ENCODE assay signal across 9 cellular contexts in the genomic region with DNA sequence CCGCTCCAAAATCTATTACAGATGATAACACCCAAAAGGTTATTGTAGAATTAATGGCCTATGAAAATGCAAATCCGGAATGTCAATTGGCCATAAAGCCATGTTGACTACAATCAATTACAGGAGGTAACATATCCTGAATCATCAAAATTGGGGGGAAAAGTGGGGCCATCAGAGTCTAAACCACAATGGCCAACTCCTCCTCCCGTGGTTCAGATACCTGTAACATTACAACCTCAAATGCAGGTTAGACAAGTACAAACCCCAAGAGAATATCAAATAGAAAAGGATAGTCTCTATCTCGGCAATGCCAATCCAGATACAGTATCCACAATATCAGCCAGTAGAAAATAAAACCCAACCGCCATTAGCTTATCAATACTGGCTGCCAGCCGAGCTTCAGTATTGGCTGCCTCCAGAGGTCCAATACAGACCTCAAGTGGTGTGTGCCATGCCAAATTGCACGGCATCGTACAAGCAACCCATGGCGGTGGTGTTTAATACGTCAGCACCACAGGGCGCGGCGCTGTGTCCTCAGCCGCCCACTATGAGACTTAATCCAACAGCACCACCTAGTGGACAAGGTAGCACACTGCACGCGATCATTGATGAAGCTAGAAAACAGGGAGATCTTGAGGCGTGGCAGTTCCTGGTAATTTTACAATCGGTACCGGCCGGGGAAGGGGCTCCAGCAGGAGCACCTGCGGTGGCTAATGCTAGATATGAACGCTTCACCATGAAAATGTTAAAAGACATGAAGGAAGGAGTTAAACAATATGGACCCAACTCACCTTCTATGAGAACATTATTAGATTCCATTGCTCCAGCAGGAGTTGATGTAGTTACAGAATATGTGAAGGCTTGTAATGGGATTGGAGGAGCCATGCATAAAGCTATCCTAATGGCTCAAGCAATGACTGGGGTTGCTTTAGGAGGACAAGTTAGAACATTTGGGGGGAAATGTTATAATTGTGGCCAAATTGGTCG. TPM values are rescaled to one million over a fixed set of nuclear protein-coding genes. Genes with fewer than 3 reads are reported as not detected.
DNase-seq lines count a peak whose midpoint lies in the region; ATAC-seq, FAIRE-seq and TF ChIP-seq lines count a peak whose summit lies in the region.
"Had no signal": no experiment of that assay in that cellular context is flagged by ENCODE, and none has a peak within 500 bp of the region (broad histone marks: within the 10 kb centered on the region; RNA-seq: fewer than 3 reads in every experiment).

No MANE protein-coding gene starts in this region.

- no peaks in the 10 kb centered on the region for H3K27me3 ChIP-seq in Caco-2 (replicated peaks; ENCODE audit: control insufficient read depth, insufficient read depth, low read length)
- no peaks in the 10 kb centered on the region for H3K27me3 ChIP-seq in mammary epithelial cell (ENCODE audit: insufficient read depth, low read length)

- CTCF ChIA-PET in Caco-2 (lab: Charles Lee): interaction anchor here (0.5 to 1.9 kb wide), 18 partner anchors 9 to 1327 kb away, joined by 3 to 15 read pairs (median 4); a partner anchor contains a TSS
- CTCF ChIA-PET in mammary epithelial cell (lab: Charles Lee; ENCODE audit: low non-redundant PET): interaction anchor here (0.5 to 0.6 kb wide), 4 partner anchors 16 to 241 kb away, joined by 3 to 6 read pairs (median 4); no protein-coding TSS in a partner anchor

- ATAC-seq in HG02759 (IDR thresholded peaks at IDR 0.05; ENCODE audit: unreplicated experiment) (peak; percentile 64), HG03097 (IDR thresholded peaks at IDR 0.05; ENCODE audit: low FRiP score, unreplicated experiment) (no peak)

- BruUV-seq in Caco-2 (replicated peaks; lab: Mats Ljungman, UMichigan) (no TSS peak), mammary epithelial cell (replicated peaks; lab: Mats Ljungman, UMichigan) (no TSS peak)

- H3K36me3 ChIP-seq in Caco-2 (ENCODE audit: control insufficient read depth, insufficient read depth, low read length): no peaks in the 10 kb centered on the region
- H3K36me3 ChIP-seq in mammary epithelial cell (ENCODE audit: insufficient read depth, low read length): no peaks in the 10 kb centered on the region
- H3K36me3 ChIP-seq in kidney (ENCODE audit: control insufficient read depth in 1 of 2, insufficient read depth in 2 of 2, low read length in 2 of 2): peaks cover 6 to 11% of the 10 kb centered on the region in 2 donors

- H3K4me3 Mint-ChIP-seq in Caco-2 (ENCODE audit: unreplicated experiment): peak overlapping the region; percentile 44

- in situ Hi-C loops in mammary epithelial cell (cut with MboI; ENCODE audit: low sequenced_read_pairs in 2 of 2): no loop called here

- H3K4me1 Mint-ChIP-seq in Caco-2 (ENCODE audit: low read depth, unreplicated experiment): no peaks in the 10 kb centered on the region

- H3K4me3 ChIP-seq in Caco-2 (ENCODE audit: low read depth, low read length) (no peak overlapping the region), mammary epithelial cell (replicated peaks in 1 of 3; ENCODE audit: insufficient read depth in 1 of 3, low read depth in 2 of 3, low read length in 3 of 3) (peak overlapping the region in 1 of 3 experiments; percentile 12), kidney (ENCODE audit: low read length in 2 of 2) (peak overlapping the region; percentile 26 to 39)

- H4K20me1 ChIP-seq in mammary epithelial cell (ENCODE audit: insufficient read depth, low read length): no peaks in the 10 kb centered on the region

- no peak for FAIRE-seq in kidney (lab: Jason Lieb, UNC)

- H3K9me3 Mint-ChIP-seq in Caco-2 (ENCODE audit: unreplicated experiment): no peaks in the 10 kb centered on the region

- DNase-seq in Caco-2 (peak; percentile 77 to 83), NCI-H345 treated with DMSO at 0.1 percent for 48 hours (lab: John Stamatoyannopoulos, UW; ENCODE audit: unreplicated experiment) (peak; percentile 87), mammary epithelial cell (peak; percentile 78), kidney (peak; percentile 91)
- DNase-seq in activated CD4-positive, CD25-positive, alpha-beta regulatory T cell (lab: John Stamatoyannopoulos, UW): peak; percentile 67 to 77 (median 72)
- DNase-seq in stimulated activated CD4-positive, alpha-beta T cell treated with anti-CD3 and anti-CD28 coated beads, Interleukin-15, amount 100 ng/mL, for 24 hours: peak; percentile 92

- H3K4me2 ChIP-seq in mammary epithelial cell (ENCODE audit: insufficient read depth, low read depth, low read length): peak overlapping the region; percentile 55

- POLR2A ChIA-PET in Caco-2 (lab: Charles Lee): no interaction called here

- H3K36me3 Mint-ChIP-seq in Caco-2 (ENCODE audit: insufficient read depth, unreplicated experiment): no peaks in the 10 kb centered on the region

- no peaks in the 10 kb centered on the region for H3K9me3 ChIP-seq in Caco-2
- H3K9me3 ChIP-seq in mammary epithelial cell (replicated peaks; ENCODE audit: insufficient read depth, low read length): no peaks in the 10 kb centered on the region
- H3K9me3 ChIP-seq in kidney (ENCODE audit: control insufficient read depth in 1 of 2, low read length in 2 of 2): no peaks in the 10 kb centered on the region

- H3K9ac ChIP-seq in mammary epithelial cell (ENCODE audit: insufficient read depth, low read length): no peak overlapping the region
- H3K9ac ChIP-seq in kidney (ENCODE audit: low read length in 2 of 2): no peak overlapping the region

- intact Hi-C loops in Caco-2 (cut with micrococcal nuclease; ENCODE audit: unreplicated experiment): loop anchor here (2.0 kb wide), 1 partner anchor 52 kb away; no protein-coding TSS in a partner anchor
- intact Hi-C loops in mammary epithelial cell (cut with micrococcal nuclease): loop anchor here (1.0 to 5.0 kb wide), 4 partner anchors 23 to 56 kb away; a partner anchor contains a TSS
- intact Hi-C loops in kidney (cut with DNase I): no loop called here

- peaks cover 13% of the 10 kb centered on the region for H3K4me1 ChIP-seq in Caco-2
- H3K4me1 ChIP-seq in mammary epithelial cell (ENCODE audit: insufficient read depth, low read length): peaks cover 18% of the 10 kb centered on the region
- peaks cover 0 to 2% of the 10 kb centered on the region in 2 donors for H3K4me1 ChIP-seq in kidney (ENCODE audit: control insufficient read depth in 1 of 2, insufficient read depth in 1 of 2, low read depth in 1 of 2, low read length in 2 of 2)

- H2AFZ ChIP-seq in mammary epithelial cell (ENCODE audit: low read depth, low read length): peak overlapping the region; percentile 52

- peak; percentile 85 to 90 for TF ChIP-seq CTCF in Caco-2 (IDR thresholded peaks at IDR 0.05; ENCODE audit: insufficient read depth in 1 of 2, low read depth in 1 of 2, low read length in 1 of 2, severe bottlenecking in 1 of 2, unreplicated experiment in 1 of 2)
- peak; percentile 93 to 95 for TF ChIP-seq CTCF in mammary epithelial cell (conservative IDR thresholded peaks at IDR 0.05 in 1 of 2, IDR thresholded peaks at IDR 0.05 in 1 of 2; ENCODE audit: extremely low read depth in 1 of 2, insufficient read depth in 1 of 2, low read depth in 1 of 2, low read length in 2 of 2)
- peak; percentile 93 for TF ChIP-seq CTCF in kidney (IDR thresholded peaks at IDR 0.05; ENCODE audit: borderline replicate concordance, extremely low read depth, insufficient read depth)

- dilution Hi-C loops in mammary epithelial cell (cut with HindIII; ENCODE audit: low sequenced_read_pairs): loop anchor here (5.0 to 10.0 kb wide), 3 partner anchors 45 to 632 kb away; a partner anchor contains a TSS

- peaks cover 2% of the 10 kb centered on the region for H3K79me2 ChIP-seq in mammary epithelial cell (ENCODE audit: insufficient read depth, low read length)

- no peaks in the 10 kb centered on the region for H3K27me3 Mint-ChIP-seq in Caco-2 (ENCODE audit: insufficient read depth, unreplicated experiment)

- H3K27ac Mint-ChIP-seq in Caco-2 (ENCODE audit: unreplicated experiment): peak overlapping the region; percentile 23

- H3K27ac ChIP-seq in mammary epithelial cell (ENCODE audit: insufficient read depth, low read depth, low read length): peak overlapping the region; percentile 26
- H3K27ac ChIP-seq in kidney (ENCODE audit: low read depth in 2 of 2, low read length in 2 of 2): no peak overlapping the region

- WGBS in mammary epithelial cell (ENCODE audit: low coverage, missing lambda C conversion rate): 11% methylated on average over 22 of the region's 23 CpGs

RNA-seq across cellular contexts. Expression of a gene that starts 15.2 kb away (rescaled TPM):
- total RNA-seq in Caco-2 (2022) (23.3 and 27.9 TPM in 2 replicates), mammary epithelial cell (10 to 100 TPM; 53.2 to 56.1 TPM), kidney (36.8 TPM)
- polyA plus RNA-seq in mammary epithelial cell (22.3 TPM), kidney (ENCODE audit: insufficient read depth, low read depth, low replicate concordance) (24.5 TPM)
- polyA minus RNA-seq in mammary epithelial cell: 10.5 TPM

RNA-seq across cellular contexts. Expression of a gene that starts 37.1 kb away (rescaled TPM):
- total RNA-seq in Caco-2 (2022) (1.9 and 2.2 TPM in 2 replicates), mammary epithelial cell (under 1 TPM; 0.33 to 0.96 TPM), kidney (not detected)
- polyA plus RNA-seq in mammary epithelial cell (0.99 TPM), kidney (ENCODE audit: insufficient read depth, low read depth, low replicate concordance) (not detected)
- polyA minus RNA-seq in mammary epithelial cell: not detected
- total RNA-seq: T-helper 1 cell treated with Interleukin-12 subunit alpha and Interleukin-12 subunit beta and Interleukin-4 antibody, amounts not matched to agents 30 ng/mL and 1 ng/mL, for 36 hours had no signal

RNA-seq across cellular contexts. Expression of a gene that starts 42.2 kb away (rescaled TPM):
- total RNA-seq in Caco-2 (2022) (12.0 and 13.4 TPM in 2 replicates), mammary epithelial cell (10 to 100 TPM in 1 of 2 donors, 1 to 10 TPM in 1; 6.8 to 21.6 TPM), kidney (5.9 TPM)
- polyA plus RNA-seq in mammary epithelial cell (24.1 TPM), kidney (ENCODE audit: insufficient read depth, low read depth, low replicate concordance) (3.5 TPM)
- polyA minus RNA-seq in mammary epithelial cell: 15.3 TPM

RNA-seq across cellular contexts. Expression of a gene that starts 43.9 kb away (rescaled TPM):
- total RNA-seq in Caco-2 (2022): 26.0 and 28.7 TPM in 2 replicates
- total RNA-seq in mammary epithelial cell: 10 to 100 TPM; 20.2 to 38.3 TPM
- polyA plus RNA-seq in mammary epithelial cell: 18.4 TPM
- 2.3 TPM for polyA minus RNA-seq in mammary epithelial cell
- total RNA-seq in kidney: 31.3 TPM
- 52.5 TPM for polyA plus RNA-seq in kidney (ENCODE audit: insufficient read depth, low read depth, low replicate concordance)

RNA-seq across cellular contexts. Expression of a gene that starts 53.3 kb away (rescaled TPM):
- 63.3 and 73.7 TPM in 2 replicates for total RNA-seq in Caco-2 (2022)
- total RNA-seq in mammary epithelial cell: 10 to 100 TPM in 1 of 2 donors, 1 to 10 TPM in 1; 4.2 to 67.2 TPM
- polyA plus RNA-seq in mammary epithelial cell: 44.5 TPM
- polyA minus RNA-seq in mammary epithelial cell: 37.9 TPM
- 2.2 TPM for total RNA-seq in kidney
- polyA plus RNA-seq in kidney (ENCODE audit: insufficient read depth, low read depth, low replicate concordance): 0.97 TPM
